16 cellular contexts compared by ENCODE assay signal in genomic region chr16:84508502-84508901, GRCh38. TPM values are rescaled to one million over a fixed set of nuclear protein-coding genes. Genes with fewer than 3 reads are reported as not detected.
DNase-seq lines count a peak whose midpoint lies in the region; ATAC-seq and TF ChIP-seq lines count a peak whose summit lies in the region.
"Had no signal": no experiment of that assay in that cellular context is flagged by ENCODE, and none has a peak within 500 bp of the region (broad histone marks: within the 10 kb centered on the region; RNA-seq: fewer than 3 reads in every experiment).

No MANE protein-coding gene starts in this region.

- H3K36me3 ChIP-seq in CD4-positive, CD25-positive, alpha-beta regulatory T cell (ENCODE audit: control insufficient read depth, insufficient read depth, low read length), result no peaks in the 10 kb centered on the region
- H3K36me3 ChIP-seq: adrenal gland, HAP-1 had no signal

- peaks cover 2% of the 10 kb centered on the region for H3K9me3 Mint-ChIP-seq in activated CD4-positive, alpha-beta T cell treated with anti-CD3 and anti-CD28 coated beads, Interleukin-2, amount 10 ng/mL, durations not matched to agents 7 days and 5 days
- peaks cover 0 to 2% (median 0%) of the 10 kb centered on the region in 7 donors for H3K9me3 Mint-ChIP-seq in CD4-positive, CD25-positive, alpha-beta regulatory T cell
- H3K9me3 Mint-ChIP-seq in activated B cell treated with CpG ODN at 0.5 μM for 24 hours (no peaks in the 10 kb centered on the region), glutamatergic neuron (ENCODE audit: unreplicated experiment) (peaks cover 1% of the 10 kb centered on the region)
- H3K9me3 Mint-ChIP-seq: memory B cell, naive B cell had no signal

- CTCF ChIA-PET in activated CD4-positive, alpha-beta T cell treated with anti-CD3 and anti-CD28 coated beads, Interleukin-2, amount 10 ng/mL, durations not matched to agents 7 days and 5 days (lab: Charles Lee), result interaction anchor here (0.6 to 4.0 kb wide), 4 partner anchors 49 to 490 kb away, joined by 3 to 20 read pairs (median 3); partner anchors contain the start of gene TAF1C
- CTCF ChIA-PET in activated B cell treated with CpG ODN at 0.5 μM for 24 hours (lab: Charles Lee), result interaction anchor here (0.7 to 11.1 kb wide), 6 partner anchors 9 to 424 kb away, joined by 3 to 166 read pairs (median 3); no protein-coding TSS in a partner anchor

- no peaks in the 10 kb centered on the region for H3K27me3 ChIP-seq in CD4-positive, CD25-positive, alpha-beta regulatory T cell (ENCODE audit: control insufficient read depth, insufficient read depth, low read length)
- H3K27me3 ChIP-seq: adrenal gland had no signal

- POLR2A ChIA-PET in activated CD4-positive, alpha-beta T cell treated with anti-CD3 and anti-CD28 coated beads, Interleukin-2, amount 10 ng/mL, durations not matched to agents 7 days and 5 days (lab: Charles Lee), result no interaction called here
- POLR2A ChIA-PET in activated B cell treated with CpG ODN at 0.5 μM for 24 hours (lab: Charles Lee), result interaction anchor here (0.7 to 3.5 kb wide), 6 partner anchors 54 to 195 kb away, joined by 3 to 19 read pairs (median 5); partner anchors contain the start of gene COTL1

- H3K4me3 Mint-ChIP-seq in activated CD4-positive, alpha-beta T cell treated with anti-CD3 and anti-CD28 coated beads, Interleukin-2, amount 10 ng/mL, durations not matched to agents 7 days and 5 days, result peak overlapping the region; percentile 0
- peak overlapping the region; percentile 9 to 85 (median 66) for H3K4me3 Mint-ChIP-seq in CD4-positive, CD25-positive, alpha-beta regulatory T cell
- H3K4me3 Mint-ChIP-seq in activated B cell treated with CpG ODN at 0.5 μM for 24 hours, result peak overlapping the region; percentile 19
- H3K4me3 Mint-ChIP-seq in glutamatergic neuron (ENCODE audit: unreplicated experiment), result no peak overlapping the region
- H3K4me3 Mint-ChIP-seq: memory B cell had no signal

- no peak overlapping the region for H3K27ac ChIP-seq in CD4-positive, CD25-positive, alpha-beta regulatory T cell (ENCODE audit: insufficient read depth, low read length, poor library complexity, severe bottlenecking)
- H3K27ac ChIP-seq: adrenal gland had no signal

- intact Hi-C loops in activated B cell treated with CpG ODN at 0.5 μM for 24 hours (cut with micrococcal nuclease), result loop anchor here (5.0 kb wide), 1 partner anchor 421 kb away; no protein-coding TSS in a partner anchor

- peak overlapping the region; percentile 26 for H3K27ac Mint-ChIP-seq in activated CD4-positive, alpha-beta T cell treated with anti-CD3 and anti-CD28 coated beads, Interleukin-2, amount 10 ng/mL, durations not matched to agents 7 days and 5 days
- H3K27ac Mint-ChIP-seq in CD4-positive, CD25-positive, alpha-beta regulatory T cell, result peak overlapping the region in 2 of 3 donors; percentile 59 to 67
- H3K27ac Mint-ChIP-seq in activated B cell treated with CpG ODN at 0.5 μM for 24 hours (no peak overlapping the region), glutamatergic neuron (ENCODE audit: unreplicated experiment) (peak overlapping the region; percentile 17)
- H3K27ac Mint-ChIP-seq: memory B cell had no signal

- peaks cover 85% of the 10 kb centered on the region for H3K4me1 Mint-ChIP-seq in activated CD4-positive, alpha-beta T cell treated with anti-CD3 and anti-CD28 coated beads, Interleukin-2, amount 10 ng/mL, durations not matched to agents 7 days and 5 days
- H3K4me1 Mint-ChIP-seq in CD4-positive, CD25-positive, alpha-beta regulatory T cell, result peaks cover 22 to 72% (median 49%) of the 10 kb centered on the region in 4 donors
- H3K4me1 Mint-ChIP-seq in activated B cell treated with CpG ODN at 0.5 μM for 24 hours (peaks cover 66% of the 10 kb centered on the region), glutamatergic neuron (ENCODE audit: low read depth, unreplicated experiment) (peaks cover 25% of the 10 kb centered on the region)

- ATAC-seq in CD4-positive, CD25-positive, alpha-beta regulatory T cell (ENCODE audit: low read depth in 2 of 2), result no peak
- ATAC-seq in activated B cell treated with CpG ODN at 0.5 μM for 24 hours (ENCODE audit: low read depth) (no peak), HG03442 (IDR thresholded peaks at IDR 0.05; ENCODE audit: unreplicated experiment) (no peak)

- no peaks in the 10 kb centered on the region for H3K9me3 ChIP-seq in CD4-positive, CD25-positive, alpha-beta regulatory T cell (ENCODE audit: control insufficient read depth in 2 of 2, low read length in 2 of 2)
- H3K9me3 ChIP-seq: adrenal gland, HAP-1 had no signal

- H3K27me3 Mint-ChIP-seq in activated CD4-positive, alpha-beta T cell treated with anti-CD3 and anti-CD28 coated beads, Interleukin-2, amount 10 ng/mL, durations not matched to agents 7 days and 5 days, result peaks cover 4% of the 10 kb centered on the region
- H3K27me3 Mint-ChIP-seq in CD4-positive, CD25-positive, alpha-beta regulatory T cell, result no peaks in the 10 kb centered on the region
- H3K27me3 Mint-ChIP-seq in activated B cell treated with CpG ODN at 0.5 μM for 24 hours, result no peaks in the 10 kb centered on the region
- H3K27me3 Mint-ChIP-seq in glutamatergic neuron (ENCODE audit: unreplicated experiment), result peaks cover 6% of the 10 kb centered on the region
- H3K27me3 Mint-ChIP-seq: memory B cell, naive B cell had no signal

- H3K4me3 ChIP-seq in CD4-positive, CD25-positive, alpha-beta regulatory T cell (ENCODE audit: low read depth, low read length), result no peak overlapping the region
- H3K4me3 ChIP-seq: adrenal gland, HAP-1 had no signal

- TF ChIP-seq CTCF in activated B cell treated with CpG ODN at 0.5 μM for 24 hours (IDR thresholded peaks at IDR 0.05) (no peak), glutamatergic neuron (IDR thresholded peaks at IDR 0.05; ENCODE audit: partially characterized antibody, unreplicated experiment) (no peak)

- H3K36me3 Mint-ChIP-seq in activated CD4-positive, alpha-beta T cell treated with anti-CD3 and anti-CD28 coated beads, Interleukin-2, amount 10 ng/mL, durations not matched to agents 7 days and 5 days (ENCODE audit: low read depth), result peaks cover 10% of the 10 kb centered on the region
- H3K36me3 Mint-ChIP-seq in CD4-positive, CD25-positive, alpha-beta regulatory T cell, result no peaks in the 10 kb centered on the region
- H3K36me3 Mint-ChIP-seq in activated B cell treated with CpG ODN at 0.5 μM for 24 hours (ENCODE audit: low read depth) (no peaks in the 10 kb centered on the region), glutamatergic neuron (ENCODE audit: unreplicated experiment) (no peaks in the 10 kb centered on the region)
- H3K36me3 Mint-ChIP-seq: memory B cell, naive B cell had no signal

- H3K4me1 ChIP-seq in CD4-positive, CD25-positive, alpha-beta regulatory T cell (ENCODE audit: control insufficient read depth, insufficient read depth, low read length, poor library complexity, severe bottlenecking), result peaks cover 73% of the 10 kb centered on the region

- peak; percentile 50 for DNase-seq in activated CD4-positive, alpha-beta T cell treated with anti-CD3 and anti-CD28 coated beads, Interleukin-2, amount 10 ng/mL, durations not matched to agents 7 days and 5 days
- no peak for DNase-seq in activated CD4-positive, alpha-beta T cell treated with anti-CD3 and anti-CD28 coated beads for 48 hours
- peak in 1 of 3 donors; percentile 59 for DNase-seq in CD4-positive, CD25-positive, alpha-beta regulatory T cell
- DNase-seq in activated B cell treated with CpG ODN at 0.5 μM for 24 hours (no peak), glutamatergic neuron (no peak), SIG-M5 (lab: John Stamatoyannopoulos, UW) (no peak), COLO829 (ENCODE audit: low spot score) (no peak)
- DNase-seq: adrenal gland; naive B cell; NCI-H1105 treated with DMSO at 0.1 percent for 48 hours; NCI-H524; stimulated activated CD4-positive, alpha-beta T cell treated with anti-CD3 and anti-CD28 coated beads, Interleukin-2, amount 100 ng/mL, for 24 hours; SW 1271 had no signal

RNA-seq across cellular contexts. Expression of gene MEAK7, which starts 4.0 kb away (rescaled TPM):
- total RNA-seq in activated CD4-positive, alpha-beta T cell treated with anti-CD3 and anti-CD28 coated beads, Interleukin-2, amount 10 ng/mL, durations not matched to agents 7 days and 5 days, result 1 to 10 TPM; 8.8 to 10.0 TPM
- 11.9 TPM for total RNA-seq in CD4-positive, CD25-positive, alpha-beta regulatory T cell
- 1 to 10 TPM; 5.8 to 9.1 (median 7.5) TPM for polyA plus RNA-seq in CD4-positive, CD25-positive, alpha-beta regulatory T cell
- total RNA-seq in activated B cell treated with CpG ODN at 0.5 μM for 24 hours (9.8 and 15.0 TPM in 2 replicates), glutamatergic neuron (ENCODE audit: unreplicated experiment) (44.8 TPM)
